In the genomic region with DNA sequence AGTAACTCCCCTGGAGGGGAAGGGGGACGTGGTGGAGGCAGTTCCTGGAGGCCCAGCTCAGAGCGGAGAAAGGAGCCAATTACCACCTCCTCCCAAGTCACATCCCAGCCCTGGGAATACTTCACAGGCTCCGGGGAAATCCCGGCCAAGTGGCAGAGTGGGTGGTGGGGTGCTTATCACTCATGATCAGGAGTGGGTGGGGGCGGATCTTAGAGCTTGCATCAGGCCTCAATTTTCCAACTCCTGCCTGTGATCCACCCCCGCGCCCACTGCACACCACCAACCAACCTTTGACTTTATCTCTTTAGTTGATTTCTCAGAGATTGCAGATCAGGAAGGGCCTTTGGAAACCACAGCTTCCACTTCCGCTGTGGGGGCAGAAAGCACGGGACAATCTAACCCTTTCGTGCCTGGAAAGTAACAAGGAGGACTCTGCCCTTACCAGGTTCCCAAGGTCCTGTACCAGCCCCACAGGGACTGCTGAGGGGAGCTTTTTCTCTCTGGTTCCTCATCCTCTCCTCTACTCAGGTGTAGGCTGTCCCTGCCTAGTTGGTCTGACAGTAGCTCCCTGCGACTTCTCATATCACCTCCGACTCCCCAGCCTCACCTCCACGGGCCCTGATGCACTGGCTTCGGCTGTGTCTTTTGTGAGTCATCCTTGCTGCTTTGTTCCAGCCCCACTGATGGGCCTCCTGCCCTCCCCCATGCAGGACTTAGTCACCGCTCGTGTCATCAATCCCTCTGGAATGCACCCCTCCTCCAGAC, we compare ENCODE assay signal across 1 cellular context.
TF ChIP-seq lines count a peak whose summit lies in the region.

No MANE protein-coding gene starts in this region.

TF ChIP-seq in HepG2, 621 proteins besides CTCF, POLR2A, EP300 and RAD21 (continued from another document and continues in another):
- TF ChIP-seq ZFYVE20 (CRISPR knock-in tag; IDR thresholded peaks at IDR 0.05; ENCODE audit: borderline replicate concordance, low read depth) (no peak), ZNF296 (CRISPR knock-in tag; conservative IDR thresholded peaks at IDR 0.05) (no peak), ZNF619 (CRISPR knock-in tag; IDR thresholded peaks at IDR 0.05) (0 out of 2 replicates have a peak, but pooled peaks have one; percentile 27), ZNF788 (CRISPR knock-in tag; IDR thresholded peaks at IDR 0.05; ENCODE audit: borderline replicate concordance) (peak; percentile 74; the same call in 1 of the 2 replicates), WIZ (CRISPR knock-in tag; IDR thresholded peaks at IDR 0.05) (no peak), GMEB1 (CRISPR knock-in tag; IDR thresholded peaks at IDR 0.05; ENCODE audit: borderline replicate concordance) (peak; percentile 56; the same call in 1 of the 2 replicates), FOXO4 (CRISPR knock-in tag; conservative IDR thresholded peaks at IDR 0.05) (no peak), ELF1 (CRISPR knock-in tag; IDR thresholded peaks at IDR 0.05) (peak; percentile 76), CENPT (CRISPR knock-in tag; IDR thresholded peaks at IDR 0.05; ENCODE audit: low read depth) (no peak), ZFP37 (CRISPR knock-in tag; IDR thresholded peaks at IDR 0.05; ENCODE audit: borderline replicate concordance) (peak; percentile 79; the same call in 1 of the 2 replicates), HIVEP1 (CRISPR knock-in tag; IDR thresholded peaks at IDR 0.05) (peak; percentile 77), JUN (CRISPR knock-in tag; IDR thresholded peaks at IDR 0.05) (peak; percentile 99), ZNF703 (CRISPR knock-in tag; IDR thresholded peaks at IDR 0.05; ENCODE audit: borderline replicate concordance) (no peak), ZNF484 (CRISPR knock-in tag; IDR thresholded peaks at IDR 0.05; ENCODE audit: borderline replicate concordance, low read depth) (no peak), ETV6 (CRISPR knock-in tag; conservative IDR thresholded peaks at IDR 0.05) (peak; percentile 48; the same call in 1 of the 2 replicates), JDP2 (CRISPR knock-in tag; IDR thresholded peaks at IDR 0.05; ENCODE audit: borderline replicate concordance) (no peak), ZNF20 (CRISPR knock-in tag; IDR thresholded peaks at IDR 0.05) (no peak), ZNF230 (CRISPR knock-in tag; IDR thresholded peaks at IDR 0.05) (no peak; the same call in none of the 2 replicates), ZFP41 (CRISPR knock-in tag; IDR thresholded peaks at IDR 0.05; ENCODE audit: borderline replicate concordance) (no peak), ZNF878 (CRISPR knock-in tag; IDR thresholded peaks at IDR 0.05) (peak; percentile 93), GMEB2 (CRISPR knock-in tag; IDR thresholded peaks at IDR 0.05; ENCODE audit: low read depth) (no peak), MED13 (CRISPR knock-in tag; IDR thresholded peaks at IDR 0.05) (peak; percentile 93), LBX2 (CRISPR knock-in tag; IDR thresholded peaks at IDR 0.05; ENCODE audit: borderline replicate concordance) (no peak), FOXA3 (CRISPR knock-in tag; IDR thresholded peaks at IDR 0.05) (peak; percentile 82), ETS1 (CRISPR knock-in tag; IDR thresholded peaks at IDR 0.05) (no peak), CCDC6 (CRISPR knock-in tag; IDR thresholded peaks at IDR 0.05) (peak; percentile 87), ZNF530 (CRISPR knock-in tag; IDR thresholded peaks at IDR 0.05; ENCODE audit: low read depth) (no peak), SALL1 (CRISPR knock-in tag; IDR thresholded peaks at IDR 0.05) (peak; percentile 93), ZNF317 (CRISPR knock-in tag; IDR thresholded peaks at IDR 0.05) (peak; percentile 61; the same call in 1 of the 2 replicates), MAFG (CRISPR knock-in tag; IDR thresholded peaks at IDR 0.05) (no peak), KAT8 (CRISPR knock-in tag; IDR thresholded peaks at IDR 0.05) (peak; percentile 88), ZSCAN31 (CRISPR knock-in tag; IDR thresholded peaks at IDR 0.05; ENCODE audit: low read depth) (no peak; the same call in 1 of the 2 replicates), ZBTB39 (CRISPR knock-in tag; IDR thresholded peaks at IDR 0.05) (no peak), ZNF572 (CRISPR knock-in tag; IDR thresholded peaks at IDR 0.05) (no peak), CSRNP2 (CRISPR knock-in tag; conservative IDR thresholded peaks at IDR 0.05; ENCODE audit: low read depth) (no peak), GPBP1L1 (CRISPR knock-in tag; IDR thresholded peaks at IDR 0.05) (no peak), SP140L (CRISPR knock-in tag; IDR thresholded peaks at IDR 0.05; ENCODE audit: borderline replicate concordance) (no peak), HINFP (CRISPR knock-in tag; IDR thresholded peaks at IDR 0.05; ENCODE audit: low read depth) (no peak), KAT7 (CRISPR knock-in tag; IDR thresholded peaks at IDR 0.05; ENCODE audit: borderline replicate concordance) (peak; percentile 68; the same call in 1 of the 2 replicates), ZNF510 (CRISPR knock-in tag; IDR thresholded peaks at IDR 0.05; ENCODE audit: low read depth) (no peak), NFATC3 (CRISPR knock-in tag; IDR thresholded peaks at IDR 0.05) (0 out of 2 replicates have a peak, but pooled peaks have one; percentile 31), RNF219 (CRISPR knock-in tag; IDR thresholded peaks at IDR 0.05) (peak; percentile 96), ZBTB3 (CRISPR knock-in tag; IDR thresholded peaks at IDR 0.05; ENCODE audit: borderline replicate concordance, low read depth) (peak; percentile 50)
- TF ChIP-seq, protein P1, sequence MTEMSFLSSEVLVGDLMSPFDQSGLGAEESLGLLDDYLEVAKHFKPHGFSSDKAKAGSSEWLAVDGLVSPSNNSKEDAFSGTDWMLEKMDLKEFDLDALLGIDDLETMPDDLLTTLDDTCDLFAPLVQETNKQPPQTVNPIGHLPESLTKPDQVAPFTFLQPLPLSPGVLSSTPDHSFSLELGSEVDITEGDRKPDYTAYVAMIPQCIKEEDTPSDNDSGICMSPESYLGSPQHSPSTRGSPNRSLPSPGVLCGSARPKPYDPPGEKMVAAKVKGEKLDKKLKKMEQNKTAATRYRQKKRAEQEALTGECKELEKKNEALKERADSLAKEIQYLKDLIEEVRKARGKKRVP (CRISPR knock-in tag; IDR thresholded peaks at IDR 0.05) = peak in 1 of 2 experiments; percentile 82; a peak in 1 of 4 replicates
